8 cellular contexts compared by ENCODE assay signal in genomic region chr7:143385891-143386781, GRCh38. TPM values are rescaled to one million over a fixed set of nuclear protein-coding genes. Genes with fewer than 3 reads are reported as not detected.
DNase-seq lines count a peak whose midpoint lies in the region; ATAC-seq and TF ChIP-seq lines count a peak whose summit lies in the region.

No MANE protein-coding gene starts in this region.

- ATAC-seq in activated T-cell treated with anti-CD3 and anti-CD28 coated beads, Interleukin-2, amount 50 U/mL, for 72 hours (replicated peaks in 1 of 2): peak; percentile 23 to 30
- ATAC-seq in GM18861 (IDR thresholded peaks at IDR 0.05; ENCODE audit: unreplicated experiment): no peak

- no peak overlapping the region for H3K4me3 ChIP-seq in uterus

- intact Hi-C loops in uterus (cut with DNase I; ENCODE audit: low total_unique reads): no loop called here

- no peaks in the 10 kb centered on the region for H3K36me3 ChIP-seq in uterus

- H3K36me3 Mint-ChIP-seq in activated T-cell treated with anti-CD3 and anti-CD28 coated beads, Interleukin-2, amount 50 U/mL, for 72 hours (ENCODE audit: insufficient read depth in 2 of 2): peaks cover 0 to 2% of the 10 kb centered on the region in 2 donors

- H3K4me1 Mint-ChIP-seq in activated T-cell treated with anti-CD3 and anti-CD28 coated beads, Interleukin-2, amount 50 U/mL, for 72 hours (ENCODE audit: low read depth): peaks cover 13% of the 10 kb centered on the region

- no peaks in the 10 kb centered on the region for H3K27me3 ChIP-seq in uterus

- no peak for TF ChIP-seq CTCF in uterus (IDR thresholded peaks at IDR 0.05)

- H3K9me3 Mint-ChIP-seq in activated T-cell treated with anti-CD3 and anti-CD28 coated beads, Interleukin-2, amount 50 U/mL, for 72 hours: no peaks in the 10 kb centered on the region

- peak; percentile 75 for DNase-seq in activated effector memory CD4-positive, alpha-beta T cell treated with anti-CD3 and anti-CD28 coated beads, Interleukin-2, amount 50 U/mL, for 16 hours
- no peak for DNase-seq in activated effector memory CD4-positive, alpha-beta T cell treated with Interleukin-2 at 50 U/mL for 16 hours
- DNase-seq in activated T-cell treated with anti-CD3 and anti-CD28 coated beads, Interleukin-2, amount 50 U/mL, for 72 hours: peak in 1 of 2 donors; percentile 21
- DNase-seq in kidney tubule cell (ENCODE audit: low spot score) (peak; percentile 49), uterus (peak in 1 of 2 donors; percentile 58), cerebellar nuclear complex (lab: John Stamatoyannopoulos, UW) (no peak), HUDEP-2 (lab: John Stamatoyannopoulos, UW; ENCODE audit: unreplicated experiment in 76 of 76) (no peak)

- H3K4me1 ChIP-seq in uterus: peaks cover 11 to 38% of the 10 kb centered on the region in 2 donors

- no peaks in the 10 kb centered on the region for H3K27me3 Mint-ChIP-seq in activated T-cell treated with anti-CD3 and anti-CD28 coated beads, Interleukin-2, amount 50 U/mL, for 72 hours (ENCODE audit: low read depth)

- H3K4me3 Mint-ChIP-seq in activated T-cell treated with anti-CD3 and anti-CD28 coated beads, Interleukin-2, amount 50 U/mL, for 72 hours: no peak overlapping the region

- H3K9me3 ChIP-seq in uterus: no peaks in the 10 kb centered on the region

- TF ChIP-seq POLR2A in uterus (IDR thresholded peaks at IDR 0.05): no peak

- H3K27ac ChIP-seq in uterus: peak overlapping the region; percentile 98 to 99

- H3K27ac Mint-ChIP-seq in activated T-cell treated with anti-CD3 and anti-CD28 coated beads, Interleukin-2, amount 50 U/mL, for 72 hours: no peak overlapping the region

RNA-seq across cellular contexts. Expression of gene ZYX, which starts 5.0 kb away (rescaled TPM):
- 100 to 1,000 TPM; 121 to 129 TPM for total RNA-seq in activated T-cell treated with anti-CD3 and anti-CD28 coated beads, Interleukin-2, amount 50 U/mL, for 72 hours
- 100 to 1,000 TPM in 2 of 4 donors, 10 to 100 TPM in 2; 46.0 to 494 (median 95.9) TPM for total RNA-seq in uterus

RNA-seq across cellular contexts. Expression of gene EPHA1, which starts 22.5 kb away (rescaled TPM):
- total RNA-seq in activated T-cell treated with anti-CD3 and anti-CD28 coated beads, Interleukin-2, amount 50 U/mL, for 72 hours: 1 to 10 TPM; 2.2 to 4.2 TPM
- 1 to 10 TPM in 3 of 4 donors, not detected in 1; 1.3 to 5.6 (median 1.9) TPM for total RNA-seq in uterus

RNA-seq across cellular contexts. Expression of gene FAM131B, which starts 23.6 kb away (rescaled TPM):
- 1 to 10 TPM; 3.1 TPM for total RNA-seq in activated T-cell treated with anti-CD3 and anti-CD28 coated beads, Interleukin-2, amount 50 U/mL, for 72 hours
- total RNA-seq in uterus: 10 to 100 TPM in 1 of 4 donors, 1 to 10 TPM in 3; 1.2 to 10.6 (median 6.5) TPM

RNA-seq across cellular contexts. Expression of gene TAS2R60, which starts 57.1 kb away (rescaled TPM):
- total RNA-seq in activated T-cell treated with anti-CD3 and anti-CD28 coated beads, Interleukin-2, amount 50 U/mL, for 72 hours: not detected
- 1 to 10 TPM in 1 of 4 donors, not detected in 3; 3.3 TPM for total RNA-seq in uterus

Comparison
In these comparisons a context has a peak if more than half of its experiments do, and no peak if none do; other contexts are left out.
1. DNase-seq: peak in activated effector memory CD4-positive, alpha-beta T cell treated with anti-CD3 and anti-CD28 coated beads, Interleukin-2, amount 50 U/mL, for 16 hours (single experiment) and kidney tubule cell (single experiment); none in activated effector memory CD4-positive, alpha-beta T cell treated with Interleukin-2 at 50 U/mL for 16 hours (single experiment), cerebellar nuclear complex (0 of 2) and HUDEP-2 (0 of 76).